In the genomic region with DNA sequence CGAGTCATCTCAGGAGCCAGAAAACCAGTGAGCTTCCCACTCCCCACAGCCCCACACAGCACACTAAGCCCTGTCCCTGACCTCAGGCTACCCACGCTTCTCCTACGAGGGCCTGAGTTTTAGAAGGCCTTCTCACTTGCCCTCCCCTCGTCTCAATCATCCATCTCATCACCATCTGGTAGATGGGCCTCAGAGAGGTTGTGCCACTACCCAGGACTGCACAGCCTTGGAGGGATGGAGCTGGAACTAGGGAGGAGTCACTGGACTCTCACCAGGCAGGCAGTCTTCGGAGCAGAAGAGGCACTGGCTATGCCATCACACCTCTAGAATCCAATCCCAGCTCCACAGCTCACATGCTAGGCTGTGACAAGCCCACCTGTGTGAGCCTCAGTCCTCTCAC, we compare ENCODE assay signal across 1 cellular context.
TF ChIP-seq lines count a peak whose summit lies in the region.

No MANE protein-coding gene starts in this region.

TF ChIP-seq in WTC11, 78 proteins besides CTCF, POLR2A, EP300 and RAD21 (continued from another document):
- TF ChIP-seq, protein P1, sequence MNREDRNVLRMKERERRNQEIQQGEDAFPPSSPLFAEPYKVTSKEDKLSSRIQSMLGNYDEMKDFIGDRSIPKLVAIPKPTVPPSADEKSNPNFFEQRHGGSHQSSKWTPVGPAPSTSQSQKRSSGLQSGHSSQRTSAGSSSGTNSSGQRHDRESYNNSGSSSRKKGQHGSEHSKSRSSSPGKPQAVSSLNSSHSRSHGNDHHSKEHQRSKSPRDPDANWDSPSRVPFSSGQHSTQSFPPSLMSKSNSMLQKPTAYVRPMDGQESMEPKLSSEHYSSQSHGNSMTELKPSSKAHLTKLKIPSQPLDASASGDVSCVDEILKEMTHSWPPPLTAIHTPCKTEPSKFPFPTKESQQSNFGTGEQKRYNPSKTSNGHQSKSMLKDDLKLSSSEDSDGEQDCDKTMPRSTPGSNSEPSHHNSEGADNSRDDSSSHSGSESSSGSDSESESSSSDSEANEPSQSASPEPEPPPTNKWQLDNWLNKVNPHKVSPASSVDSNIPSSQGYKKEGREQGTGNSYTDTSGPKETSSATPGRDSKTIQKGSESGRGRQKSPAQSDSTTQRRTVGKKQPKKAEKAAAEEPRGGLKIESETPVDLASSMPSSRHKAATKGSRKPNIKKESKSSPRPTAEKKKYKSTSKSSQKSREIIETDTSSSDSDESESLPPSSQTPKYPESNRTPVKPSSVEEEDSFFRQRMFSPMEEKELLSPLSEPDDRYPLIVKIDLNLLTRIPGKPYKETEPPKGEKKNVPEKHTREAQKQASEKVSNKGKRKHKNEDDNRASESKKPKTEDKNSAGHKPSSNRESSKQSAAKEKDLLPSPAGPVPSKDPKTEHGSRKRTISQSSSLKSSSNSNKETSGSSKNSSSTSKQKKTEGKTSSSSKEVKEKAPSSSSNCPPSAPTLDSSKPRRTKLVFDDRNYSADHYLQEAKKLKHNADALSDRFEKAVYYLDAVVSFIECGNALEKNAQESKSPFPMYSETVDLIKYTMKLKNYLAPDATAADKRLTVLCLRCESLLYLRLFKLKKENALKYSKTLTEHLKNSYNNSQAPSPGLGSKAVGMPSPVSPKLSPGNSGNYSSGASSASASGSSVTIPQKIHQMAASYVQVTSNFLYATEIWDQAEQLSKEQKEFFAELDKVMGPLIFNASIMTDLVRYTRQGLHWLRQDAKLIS (CRISPR knock-in tag; IDR thresholded peaks at IDR 0.05; ENCODE audit: borderline replicate concordance), result no peak
- TF ChIP-seq, protein P2, sequence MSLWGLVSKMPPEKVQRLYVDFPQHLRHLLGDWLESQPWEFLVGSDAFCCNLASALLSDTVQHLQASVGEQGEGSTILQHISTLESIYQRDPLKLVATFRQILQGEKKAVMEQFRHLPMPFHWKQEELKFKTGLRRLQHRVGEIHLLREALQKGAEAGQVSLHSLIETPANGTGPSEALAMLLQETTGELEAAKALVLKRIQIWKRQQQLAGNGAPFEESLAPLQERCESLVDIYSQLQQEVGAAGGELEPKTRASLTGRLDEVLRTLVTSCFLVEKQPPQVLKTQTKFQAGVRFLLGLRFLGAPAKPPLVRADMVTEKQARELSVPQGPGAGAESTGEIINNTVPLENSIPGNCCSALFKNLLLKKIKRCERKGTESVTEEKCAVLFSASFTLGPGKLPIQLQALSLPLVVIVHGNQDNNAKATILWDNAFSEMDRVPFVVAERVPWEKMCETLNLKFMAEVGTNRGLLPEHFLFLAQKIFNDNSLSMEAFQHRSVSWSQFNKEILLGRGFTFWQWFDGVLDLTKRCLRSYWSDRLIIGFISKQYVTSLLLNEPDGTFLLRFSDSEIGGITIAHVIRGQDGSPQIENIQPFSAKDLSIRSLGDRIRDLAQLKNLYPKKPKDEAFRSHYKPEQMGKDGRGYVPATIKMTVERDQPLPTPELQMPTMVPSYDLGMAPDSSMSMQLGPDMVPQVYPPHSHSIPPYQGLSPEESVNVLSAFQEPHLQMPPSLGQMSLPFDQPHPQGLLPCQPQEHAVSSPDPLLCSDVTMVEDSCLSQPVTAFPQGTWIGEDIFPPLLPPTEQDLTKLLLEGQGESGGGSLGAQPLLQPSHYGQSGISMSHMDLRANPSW (CRISPR knock-in tag; conservative IDR thresholded peaks at IDR 0.05; ENCODE audit: low read depth), result no peak
